2 cellular contexts compared by ENCODE assay signal in genomic region chr2:9228781-9229469, GRCh38.
TF ChIP-seq lines count a peak whose summit lies in the region.

No MANE protein-coding gene starts in this region.

TF ChIP-seq in WTC11, 78 proteins besides CTCF, POLR2A, EP300 and RAD21:
- TF ChIP-seq USF2 (CRISPR knock-in tag; IDR thresholded peaks at IDR 0.05) (no peak), RORB (CRISPR knock-in tag; IDR thresholded peaks at IDR 0.05) (no peak), ESRRA (CRISPR knock-in tag; IDR thresholded peaks at IDR 0.05; ENCODE audit: borderline replicate concordance) (no peak), CREM (CRISPR knock-in tag; IDR thresholded peaks at IDR 0.05) (no peak), ZMAT4 (CRISPR knock-in tag; IDR thresholded peaks at IDR 0.05) (no peak), ZSCAN18 (CRISPR knock-in tag; IDR thresholded peaks at IDR 0.05) (no peak), ZNF512 (CRISPR knock-in tag; IDR thresholded peaks at IDR 0.05; ENCODE audit: borderline replicate concordance) (no peak)

TF ChIP-seq in GM23338, 12 proteins besides CTCF, POLR2A, EP300 and RAD21:
- TF ChIP-seq REST (IDR thresholded peaks at IDR 0.05; ENCODE audit: unreplicated experiment) (no peak), ETS1 (IDR thresholded peaks at IDR 0.05) (no peak), ZNF331 (CRISPR knock-in tag; IDR thresholded peaks at IDR 0.05; ENCODE audit: low read depth) (no peak), CREB1 (CRISPR knock-in tag; IDR thresholded peaks at IDR 0.05; ENCODE audit: low read depth) (no peak), ZNF114 (CRISPR knock-in tag; IDR thresholded peaks at IDR 0.05) (no peak), EZH2 (IDR thresholded peaks at IDR 0.05; ENCODE audit: low read depth, unreplicated experiment) (no peak)
